ENCODE assay signal across 15 cellular contexts in the genomic region with DNA sequence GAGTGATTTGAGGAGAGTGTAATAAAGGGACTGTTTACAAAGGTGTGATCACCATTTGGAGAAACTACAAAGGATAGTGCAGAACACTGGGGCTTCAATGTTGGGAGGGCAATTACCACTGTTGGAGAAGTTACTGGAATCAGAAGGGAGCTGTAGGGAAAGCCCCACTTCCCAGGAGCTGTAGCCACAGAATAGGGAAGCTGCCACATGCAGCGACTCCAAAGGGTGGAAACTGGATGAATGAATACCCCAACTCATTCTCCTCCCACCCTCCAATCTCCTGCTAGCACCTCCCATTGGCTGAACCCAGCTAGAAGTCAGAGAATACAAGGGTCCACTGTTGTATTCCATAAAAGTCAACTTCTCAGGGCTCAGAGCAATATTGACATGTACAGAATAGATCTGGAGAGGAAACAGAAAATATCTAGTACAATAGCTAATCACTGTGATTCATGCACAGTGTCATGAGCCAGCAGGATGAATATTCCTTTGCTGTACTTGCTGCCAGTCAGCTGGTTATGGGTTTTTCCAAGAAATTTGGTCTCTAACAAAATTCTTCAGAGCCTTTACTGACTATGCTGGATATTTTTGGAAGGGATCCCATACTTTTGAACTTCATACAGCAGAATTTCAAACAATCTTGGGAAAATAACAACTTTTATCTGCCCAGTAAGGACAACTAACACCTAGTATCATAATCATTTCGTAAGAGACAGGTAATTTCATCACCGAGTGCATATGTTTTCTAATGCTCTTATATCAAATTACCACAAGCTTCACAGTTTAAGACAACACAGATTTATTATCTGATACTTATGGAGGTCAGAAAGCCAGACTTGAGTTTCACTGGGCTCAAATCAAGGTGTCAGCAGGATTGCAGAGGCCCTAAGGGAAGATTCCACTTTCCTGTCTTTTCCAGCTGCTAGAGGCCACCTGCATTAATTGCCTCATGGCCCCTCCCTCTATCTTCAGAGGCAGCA. TPM values are rescaled to one million over a fixed set of nuclear protein-coding genes. Genes with fewer than 3 reads are reported as not detected.
DNase-seq lines count a peak whose midpoint lies in the region; ATAC-seq, FAIRE-seq and TF ChIP-seq lines count a peak whose summit lies in the region.
"Had no signal": no experiment of that assay in that cellular context is flagged by ENCODE, and none has a peak within 500 bp of the region (broad histone marks: within the 10 kb centered on the region; RNA-seq: fewer than 3 reads in every experiment).

No MANE protein-coding gene starts in this region.

- WGBS in small intestine, 3 donors = 70 to 83% (median 72%) methylated on average over 3 of the region's 3 CpGs

- FAIRE-seq in small intestine (lab: Jason Lieb, UNC) = no peak
- FAIRE-seq in HTR-8/SVneo (lab: Jason Lieb, UNC) = no peak

- H3K4me1 ChIP-seq in small intestine (ENCODE audit: control insufficient read depth in 2 of 2, insufficient read depth in 1 of 2, low read depth in 1 of 2, low read length in 1 of 2) = no peaks in the 10 kb centered on the region
- H3K4me1 ChIP-seq: transverse colon had no signal

- no peak for ATAC-seq in HG03135 (IDR thresholded peaks at IDR 0.05; ENCODE audit: unreplicated experiment)
- ATAC-seq: sciatic nerve had no signal

- no peak overlapping the region for H3K4me3 ChIP-seq in fibroblast of pulmonary artery (replicated peaks; ENCODE audit: low read depth, low read length)
- H3K4me3 ChIP-seq in small intestine (ENCODE audit: low read depth in 1 of 2, low read length in 2 of 2) = no peak overlapping the region
- no peak overlapping the region for H3K4me3 ChIP-seq in H7 (ENCODE audit: insufficient read depth, low read depth, low read length)
- H3K4me3 ChIP-seq: SK-N-MC, transverse colon had no signal

- no peak overlapping the region for H3K27ac ChIP-seq in small intestine (ENCODE audit: low read depth in 1 of 2, low read length in 1 of 2)
- H3K27ac ChIP-seq: SK-N-MC, transverse colon had no signal

- no peaks in the 10 kb centered on the region for H3K9me3 ChIP-seq in small intestine (ENCODE audit: control insufficient read depth, low read depth)
- H3K9me3 ChIP-seq: transverse colon had no signal

- H3K36me3 ChIP-seq in small intestine (ENCODE audit: control insufficient read depth in 2 of 2, insufficient read depth in 2 of 2, low read length in 2 of 2) (no peaks in the 10 kb centered on the region), H7 (replicated peaks; ENCODE audit: control insufficient read depth, insufficient read depth, low read length) (no peaks in the 10 kb centered on the region)
- H3K36me3 ChIP-seq: transverse colon had no signal

- H3K27me3 ChIP-seq in small intestine (ENCODE audit: control insufficient read depth in 2 of 2, insufficient read depth in 2 of 2, low read length in 2 of 2) = no peaks in the 10 kb centered on the region
- no peaks in the 10 kb centered on the region for H3K27me3 ChIP-seq in H7 (ENCODE audit: control insufficient read depth, insufficient read depth, low read length)
- H3K27me3 ChIP-seq: transverse colon had no signal

- DNase-seq in HPDE6-E6E7 (ENCODE audit: extremely low spot score) = peak; percentile 64
- DNase-seq in amniotic stem cell (lab: John Stamatoyannopoulos, UW) = peak; percentile 30
- DNase-seq in fibroblast of pulmonary artery (ENCODE audit: low read depth) = peak; percentile 67
- DNase-seq in small intestine = peak; percentile 3
- DNase-seq in H7 = no peak
- DNase-seq in HTR-8/SVneo (ENCODE audit: insufficient read length, low spot score) = no peak
- DNase-seq: Calu3, caudate nucleus, erythroblast, H9, NCI-H146, transverse colon had no signal

- TF ChIP-seq CTCF in fibroblast of pulmonary artery (IDR thresholded peaks at IDR 0.05; ENCODE audit: low read length, missing control alignments) = no peak

RNA-seq across cellular contexts. Expression of a gene that starts 39.6 kb away (rescaled TPM):
- under 1 TPM in 1 of 3 donors, not detected in 2; 0.42 TPM for polyA plus RNA-seq in small intestine
- not detected in 2 replicates for total RNA-seq in H7 (2014; rRNA removed; shearing (Covaris generic))
- total RNA-seq: Calu3, H9 had no signal

Comparison
In these comparisons a context has a peak if more than half of its experiments do, and no peak if none do; other contexts are left out.
1. DNase-seq: peak in HPDE6-E6E7 (single experiment), amniotic stem cell (single experiment), fibroblast of pulmonary artery (single experiment) and small intestine (single experiment); none in H7 (single experiment) and HTR-8/SVneo (single experiment).